1 cellular context compared by ENCODE assay signal in genomic region chr7:106866298-106867281, GRCh38.
TF ChIP-seq lines count a peak whose summit lies in the region.

No MANE protein-coding gene starts in this region.

TF ChIP-seq in WTC11, 78 proteins besides CTCF, POLR2A, EP300 and RAD21 (continued from another document):
- TF ChIP-seq ZNF512 (CRISPR knock-in tag; IDR thresholded peaks at IDR 0.05; ENCODE audit: borderline replicate concordance) (no peak), ZNF396 (CRISPR knock-in tag; IDR thresholded peaks at IDR 0.05; ENCODE audit: borderline replicate concordance) (no peak), HMGXB4 (CRISPR knock-in tag; IDR thresholded peaks at IDR 0.05) (no peak)
